ENCODE assay signal across 1 cellular context in genomic region chr5:154422298-154422697, GRCh38.
TF ChIP-seq lines count a peak whose summit lies in the region.

No MANE protein-coding gene starts in this region.

TF ChIP-seq in H1, 55 proteins besides CTCF, POLR2A, EP300 and RAD21:
- no peak for TF ChIP-seq HDAC6 (IDR thresholded peaks at IDR 0.05; ENCODE audit: low read depth, low read length)
- no peak for TF ChIP-seq CREB1 (IDR thresholded peaks at IDR 0.05)
- TF ChIP-seq SP1 (IDR thresholded peaks at IDR 0.05; ENCODE audit: low read depth, low read length) = no peak
- no peak for TF ChIP-seq BCL11A (IDR thresholded peaks at IDR 0.05; ENCODE audit: low read depth in 2 of 2, low read length in 2 of 2)
- TF ChIP-seq SAP30 (IDR thresholded peaks at IDR 0.05; ENCODE audit: insufficient read depth, insufficient replicate concordance, low read length) = no peak
- TF ChIP-seq KDM5A (IDR thresholded peaks at IDR 0.05; ENCODE audit: low read length) = no peak
- TF ChIP-seq JUND (IDR thresholded peaks at IDR 0.05; ENCODE audit: low read length) = no peak
- no peak for TF ChIP-seq CHD1 (IDR thresholded peaks at IDR 0.05; ENCODE audit: low read depth, low read length)
- no peak for TF ChIP-seq TBP (IDR thresholded peaks at IDR 0.05; ENCODE audit: low read depth, low read length)
TF ChIP-seq in H1: peak in this region for 0.
